30 cellular contexts compared by ENCODE assay signal in the genomic region with DNA sequence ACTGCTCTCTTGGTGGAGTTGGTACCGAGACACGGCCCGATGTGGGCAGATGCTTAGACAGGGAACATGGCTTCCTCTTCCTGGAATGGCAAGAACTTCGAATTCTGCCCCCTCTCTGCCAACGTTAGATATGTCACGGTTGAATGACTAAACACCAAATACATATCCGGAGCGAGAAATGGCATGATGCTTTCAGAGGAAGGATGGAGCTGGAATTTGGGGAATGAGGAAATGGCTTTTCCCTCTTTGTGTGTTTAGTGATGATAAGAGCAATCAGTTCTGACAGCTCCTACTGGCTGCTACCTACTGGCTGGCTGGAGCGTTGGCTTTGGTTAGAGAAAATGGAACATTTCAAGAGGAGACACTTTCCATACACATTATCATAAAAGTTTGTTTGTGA.
A peak's percentile ranks its signal among the peaks of the same experiment; 100 is the strongest.
DNase-seq lines count a peak whose midpoint lies in the region; ATAC-seq, FAIRE-seq and TF ChIP-seq lines count a peak whose summit lies in the region.
"Had no signal": no experiment of that assay in that cellular context is flagged by ENCODE, and none has a peak within 500 bp of the region (broad histone marks: within the 10 kb centered on the region; RNA-seq: fewer than 3 reads in every experiment).

No MANE protein-coding gene starts in this region.

- peaks cover 25% of the 10 kb centered on the region for H3K36me3 Mint-ChIP-seq in HFFc6 (ENCODE audit: low read depth)
- H3K36me3 Mint-ChIP-seq in activated CD4-positive, alpha-beta T cell treated with anti-CD3 and anti-CD28 coated beads for 36 hours (ENCODE audit: low read depth), result peaks cover 35% of the 10 kb centered on the region

- intact Hi-C loops in activated CD4-positive, alpha-beta T cell treated with anti-CD3 and anti-CD28 coated beads for 36 hours (cut with DNase I, micrococcal nuclease), result no loop called here

- POLR2A ChIA-PET in activated CD4-positive, alpha-beta T cell treated with anti-CD3 and anti-CD28 coated beads for 36 hours (lab: Charles Lee), result no interaction called here

- H3K27ac Mint-ChIP-seq in HFFc6, result no peak overlapping the region
- no peak overlapping the region for H3K27ac Mint-ChIP-seq in activated CD4-positive, alpha-beta T cell treated with anti-CD3 and anti-CD28 coated beads for 36 hours
- H3K27ac Mint-ChIP-seq: activated CD8-positive, alpha-beta T cell treated with anti-CD3 and anti-CD28 coated beads, Interleukin-2, amount 10 ng/mL, durations not matched to agents 7 days and 5 days; activated naive CD8-positive, alpha-beta T cell treated with anti-CD3 and anti-CD28 coated beads for 36 hours; CD4-positive, CD25-positive, alpha-beta regulatory T cell; effector memory CD8-positive, alpha-beta T cell; immature natural killer cell; stimulated activated memory B cell treated with anti-CD40 and anti-IgM and Interleukin-4, amounts not matched to agents 10 μg/mL and 1 μg/mL and 100 μg/mL, for 72 hours had no signal

- H3K4me1 Mint-ChIP-seq in HFFc6 (ENCODE audit: low read depth), result no peaks in the 10 kb centered on the region
- no peaks in the 10 kb centered on the region for H3K4me1 Mint-ChIP-seq in activated CD4-positive, alpha-beta T cell treated with anti-CD3 and anti-CD28 coated beads for 36 hours
- H3K4me1 Mint-ChIP-seq: activated naive CD8-positive, alpha-beta T cell treated with anti-CD3 and anti-CD28 coated beads for 36 hours; immature natural killer cell had no signal

- H3K4me3 ChIP-seq in bronchial epithelial cell (ENCODE audit: low read depth, low read length), result no peak overlapping the region
- H3K4me3 ChIP-seq: ascending aorta, esophagus muscularis mucosa, gastrocnemius medialis, left lung, upper lobe of left lung had no signal

- DNase-seq in HFFc6 (no peak), bronchial epithelial cell (ENCODE audit: low read depth) (peak; percentile 48), glomerular visceral epithelial cell (ENCODE audit: extremely low spot score) (peak; percentile 12), SK-N-DZ (ENCODE audit: low spot score) (no peak), NCI-H187 (lab: John Stamatoyannopoulos, UW) (no peak)
- DNase-seq in activated CD4-positive, alpha-beta T cell treated with anti-CD3 and anti-CD28 coated beads for 36 hours, result no peak
- DNase-seq: activated CD4-positive, alpha-beta T cell treated with anti-CD3 and anti-CD28 coated beads for 1 hour; activated CD8-positive, alpha-beta T cell treated with anti-CD3 and anti-CD28 coated beads, Interleukin-2, amount 10 ng/mL, durations not matched to agents 7 days and 5 days; activated naive CD8-positive, alpha-beta T cell treated with anti-CD3 and anti-CD28 coated beads for 36 hours; CD4-positive, CD25-positive, alpha-beta regulatory T cell; effector memory CD8-positive, alpha-beta T cell; gastrocnemius medialis; HCEC 1CT; hippocampal formation; immature natural killer cell; left lung; NCI-H1417; NCI-H2081 treated with DMSO at 0.1 percent for 48 hours; NCI-H446 treated with DMSO at 0.1 percent for 48 hours; stimulated activated CD4-positive, alpha-beta T cell treated with anti-CD3 and anti-CD28 coated beads, Interleukin-4, amount 100 ng/mL, for 4 hours; substantia nigra; upper lobe of left lung had no signal

- CTCF ChIA-PET in activated CD4-positive, alpha-beta T cell treated with anti-CD3 and anti-CD28 coated beads for 36 hours (lab: Charles Lee), result no interaction called here

- no peak overlapping the region for H3K4me3 Mint-ChIP-seq in HFFc6
- H3K4me3 Mint-ChIP-seq in activated CD4-positive, alpha-beta T cell treated with anti-CD3 and anti-CD28 coated beads for 36 hours, result no peak overlapping the region
- H3K4me3 Mint-ChIP-seq: activated CD8-positive, alpha-beta T cell treated with anti-CD3 and anti-CD28 coated beads, Interleukin-2, amount 10 ng/mL, durations not matched to agents 7 days and 5 days; activated naive CD8-positive, alpha-beta T cell treated with anti-CD3 and anti-CD28 coated beads for 36 hours; CD4-positive, CD25-positive, alpha-beta regulatory T cell; effector memory CD8-positive, alpha-beta T cell; immature natural killer cell; stimulated activated memory B cell treated with anti-CD40 and anti-IgM and Interleukin-4, amounts not matched to agents 10 μg/mL and 1 μg/mL and 100 μg/mL, for 72 hours had no signal

- no peak for ATAC-seq in activated CD4-positive, alpha-beta T cell treated with anti-CD3 and anti-CD28 coated beads for 36 hours
- no peak for ATAC-seq in HG03469 (IDR thresholded peaks at IDR 0.05; ENCODE audit: unreplicated experiment)
- ATAC-seq: activated CD8-positive, alpha-beta T cell treated with anti-CD3 and anti-CD28 coated beads, Interleukin-2, amount 10 ng/mL, durations not matched to agents 7 days and 5 days; effector memory CD8-positive, alpha-beta T cell; gastrocnemius medialis; left lung; sciatic nerve; stimulated activated memory B cell treated with anti-CD40 and anti-IgM and Interleukin-4, amounts not matched to agents 10 μg/mL and 1 μg/mL and 100 μg/mL, for 72 hours had no signal

- no peak for FAIRE-seq in bronchial epithelial cell (lab: Jason Lieb, UNC)
- FAIRE-seq: G401.6, GM19239, HTR-8/SVneo had no signal

- no peaks in the 10 kb centered on the region for H3K36me3 ChIP-seq in bronchial epithelial cell (ENCODE audit: control insufficient read depth, insufficient read depth, low read length)
- H3K36me3 ChIP-seq: ascending aorta, esophagus muscularis mucosa, gastrocnemius medialis, left lung, upper lobe of left lung had no signal

- H3K27me3 ChIP-seq in bronchial epithelial cell (ENCODE audit: control insufficient read depth, insufficient read depth, low read length), result no peaks in the 10 kb centered on the region
- H3K27me3 ChIP-seq: ascending aorta, esophagus muscularis mucosa, gastrocnemius medialis, left lung, upper lobe of left lung had no signal

- H3K9me3 Mint-ChIP-seq in HFFc6, result 0 out of 2 replicates have a peak, but pooled peaks cover 3% of the 10 kb centered on the region
- H3K9me3 Mint-ChIP-seq in activated CD4-positive, alpha-beta T cell treated with anti-CD3 and anti-CD28 coated beads for 36 hours (ENCODE audit: low read depth), result peaks cover 29% of the 10 kb centered on the region

- no peaks in the 10 kb centered on the region; the same call in none of the 2 replicates for H3K27me3 Mint-ChIP-seq in HFFc6 (ENCODE audit: insufficient read depth)
- H3K27me3 Mint-ChIP-seq in activated CD4-positive, alpha-beta T cell treated with anti-CD3 and anti-CD28 coated beads for 36 hours, result no peaks in the 10 kb centered on the region
- H3K27me3 Mint-ChIP-seq: activated naive CD8-positive, alpha-beta T cell treated with anti-CD3 and anti-CD28 coated beads for 36 hours; CD4-positive, CD25-positive, alpha-beta regulatory T cell; effector memory CD8-positive, alpha-beta T cell; stimulated activated memory B cell treated with anti-CD40 and anti-IgM and Interleukin-4, amounts not matched to agents 10 μg/mL and 1 μg/mL and 100 μg/mL, for 72 hours had no signal

- TF ChIP-seq CTCF in HFFc6 (IDR thresholded peaks at IDR 0.05) (peak; percentile 12; the same call in 1 of the 2 replicates), bronchial epithelial cell (IDR thresholded peaks at IDR 0.05; ENCODE audit: insufficient read depth, low read length, severe bottlenecking) (no peak)

Comparison
In these comparisons a context has a peak if more than half of its experiments do, and no peak if none do; other contexts are left out.
1. DNase-seq: peak in bronchial epithelial cell (single experiment) and glomerular visceral epithelial cell (single experiment); none in HFFc6 (single experiment), activated CD4-positive, alpha-beta T cell treated with anti-CD3 and anti-CD28 coated beads for 36 hours (single experiment), SK-N-DZ (single experiment) and NCI-H187 (0 of 2).